ENCODE assay signal across 8 cellular contexts in genomic region chr7:75442465-75443111, GRCh38. TPM values are rescaled to one million over a fixed set of nuclear protein-coding genes. Genes with fewer than 3 reads are reported as not detected.
DNase-seq lines count a peak whose midpoint lies in the region; ATAC-seq lines count a peak whose summit lies in the region.
"Not testable (repeated sequence)": the region's sequence is repeated elsewhere in the genome, so short reads cannot be mapped to it uniquely, and the experiment has no call there.

No MANE protein-coding gene starts in this region.

- H3K27ac Mint-ChIP-seq in activated naive CD8-positive, alpha-beta T cell, result peak overlapping the region; percentile 89
- H3K27ac Mint-ChIP-seq in stimulated activated naive CD8-positive, alpha-beta T cell treated with anti-CD3 and anti-CD28 coated beads, Interleukin-15, Interleukin-2, amounts not matched to agents 100 ng/mL and 50 ng/mL, for 24 hours, result peak overlapping the region; percentile 87

- H3K9me3 ChIP-seq in SJCRH30 (replicated peaks); mucosa of rectum (ENCODE audit: control insufficient read depth in 2 of 2, low read length in 2 of 2): not testable (repeated sequence)

- not testable (repeated sequence) for H3K27me3 Mint-ChIP-seq in activated naive CD8-positive, alpha-beta T cell; stimulated activated naive CD8-positive, alpha-beta T cell treated with anti-CD3 and anti-CD28 coated beads, Interleukin-15, Interleukin-2, amounts not matched to agents 100 ng/mL and 50 ng/mL, for 24 hours

- ATAC-seq in GM21723 (IDR thresholded peaks at IDR 0.05; ENCODE audit: unreplicated experiment) (peak; percentile 85), HG03520 (IDR thresholded peaks at IDR 0.05; ENCODE audit: unreplicated experiment) (peak; percentile 76)

- H3K27me3 ChIP-seq in SJCRH30; mucosa of rectum (ENCODE audit: control insufficient read depth in 2 of 2, insufficient read depth in 2 of 2, low read length in 2 of 2): not testable (repeated sequence)

- H3K4me1 Mint-ChIP-seq in activated naive CD8-positive, alpha-beta T cell (ENCODE audit: low read depth), result peaks cover 19% of the 10 kb centered on the region
- H3K4me1 Mint-ChIP-seq in stimulated activated naive CD8-positive, alpha-beta T cell treated with anti-CD3 and anti-CD28 coated beads, Interleukin-15, Interleukin-2, amounts not matched to agents 100 ng/mL and 50 ng/mL, for 24 hours (ENCODE audit: low read depth), result peaks cover 14% of the 10 kb centered on the region

- in situ Hi-C loops in G401 (cut with HindIII; ENCODE audit: low sequenced_read_pairs), result not testable (repeated sequence)

- H3K4me1 ChIP-seq in SJCRH30; mucosa of rectum (ENCODE audit: control insufficient read depth in 2 of 2, insufficient read depth in 2 of 2, low read length in 2 of 2): not testable (repeated sequence)

- H3K36me3 ChIP-seq in SJCRH30, result peaks cover 19% of the 10 kb centered on the region
- peaks cover 15 to 20% of the 10 kb centered on the region in 2 donors for H3K36me3 ChIP-seq in mucosa of rectum (ENCODE audit: control insufficient read depth in 2 of 2, insufficient read depth in 2 of 2, low read length in 2 of 2)

- DNase-seq in G401 (ENCODE audit: low spot score) (peak; percentile 23), SJCRH30 (peak; percentile 67 to 71), fibroblast of peridontal ligament (ENCODE audit: extremely low read depth) (peak; percentile 16)

- peak overlapping the region; percentile 59 to 68 for H3K9ac ChIP-seq in mucosa of rectum (ENCODE audit: low read depth in 1 of 2, low read length in 2 of 2)

- peak overlapping the region; percentile 68 for H3K27ac ChIP-seq in SJCRH30
- H3K27ac ChIP-seq in mucosa of rectum (ENCODE audit: low read depth in 2 of 2, low read length in 2 of 2), result peak overlapping the region; percentile 58 to 64

- H3K4me3 ChIP-seq in SJCRH30 (peak overlapping the region; percentile 94), mucosa of rectum (ENCODE audit: low read length in 2 of 2) (peak overlapping the region; percentile 68 to 69)

- not testable (repeated sequence) for H3K36me3 Mint-ChIP-seq in activated naive CD8-positive, alpha-beta T cell
- peaks cover 29% of the 10 kb centered on the region for H3K36me3 Mint-ChIP-seq in stimulated activated naive CD8-positive, alpha-beta T cell treated with anti-CD3 and anti-CD28 coated beads, Interleukin-15, Interleukin-2, amounts not matched to agents 100 ng/mL and 50 ng/mL, for 24 hours (ENCODE audit: low read depth)

- H3K9me3 Mint-ChIP-seq in activated naive CD8-positive, alpha-beta T cell (ENCODE audit: low read depth); stimulated activated naive CD8-positive, alpha-beta T cell treated with anti-CD3 and anti-CD28 coated beads, Interleukin-15, Interleukin-2, amounts not matched to agents 100 ng/mL and 50 ng/mL, for 24 hours: not testable (repeated sequence)

- peak overlapping the region; percentile 94 for H3K4me3 Mint-ChIP-seq in activated naive CD8-positive, alpha-beta T cell
- peak overlapping the region; percentile 91 for H3K4me3 Mint-ChIP-seq in stimulated activated naive CD8-positive, alpha-beta T cell treated with anti-CD3 and anti-CD28 coated beads, Interleukin-15, Interleukin-2, amounts not matched to agents 100 ng/mL and 50 ng/mL, for 24 hours

RNA-seq across cellular contexts. Expression of gene POM121C, which starts 43.5 kb away (rescaled TPM):
- 3.4 and 3.5 TPM in 2 replicates for total RNA-seq in G401 (2014; rRNA removed; shearing (Covaris generic))
- 15.4 and 18.5 TPM in 2 replicates for total RNA-seq in SJCRH30 (2014; rRNA removed; shearing (Covaris generic))

RNA-seq across cellular contexts. Expression of gene TRIM73, which starts 47.2 kb away (rescaled TPM):
- total RNA-seq in G401 (2014; rRNA removed; shearing (Covaris generic)), result 0.20 TPM in 1 of 2 replicates, not detected in the other
- total RNA-seq in SJCRH30 (2014; rRNA removed; shearing (Covaris generic)), result 0.20 and 1.8 TPM in 2 replicates

RNA-seq across cellular contexts. Expression of gene SPDYE5, which starts 49.5 kb away (rescaled TPM):
- total RNA-seq in G401 (2014; rRNA removed; shearing (Covaris generic)), result not detected in 2 replicates
- not detected in 2 replicates for total RNA-seq in SJCRH30 (2014; rRNA removed; shearing (Covaris generic))

Comparison
In these comparisons a context has a peak if more than half of its experiments do, and no peak if none do; other contexts are left out.
1. Peak in every context shown above with its lines: DNase-seq, ATAC-seq, H3K4me3 ChIP-seq and H3K27ac ChIP-seq.
2. DNase-seq: peak in every context shown above with its lines; median percentile 69 in SJCRH30; 23 in G401; 16 in fibroblast of peridontal ligament.